ENCODE assay signal across 1 cellular context in the genomic region with DNA sequence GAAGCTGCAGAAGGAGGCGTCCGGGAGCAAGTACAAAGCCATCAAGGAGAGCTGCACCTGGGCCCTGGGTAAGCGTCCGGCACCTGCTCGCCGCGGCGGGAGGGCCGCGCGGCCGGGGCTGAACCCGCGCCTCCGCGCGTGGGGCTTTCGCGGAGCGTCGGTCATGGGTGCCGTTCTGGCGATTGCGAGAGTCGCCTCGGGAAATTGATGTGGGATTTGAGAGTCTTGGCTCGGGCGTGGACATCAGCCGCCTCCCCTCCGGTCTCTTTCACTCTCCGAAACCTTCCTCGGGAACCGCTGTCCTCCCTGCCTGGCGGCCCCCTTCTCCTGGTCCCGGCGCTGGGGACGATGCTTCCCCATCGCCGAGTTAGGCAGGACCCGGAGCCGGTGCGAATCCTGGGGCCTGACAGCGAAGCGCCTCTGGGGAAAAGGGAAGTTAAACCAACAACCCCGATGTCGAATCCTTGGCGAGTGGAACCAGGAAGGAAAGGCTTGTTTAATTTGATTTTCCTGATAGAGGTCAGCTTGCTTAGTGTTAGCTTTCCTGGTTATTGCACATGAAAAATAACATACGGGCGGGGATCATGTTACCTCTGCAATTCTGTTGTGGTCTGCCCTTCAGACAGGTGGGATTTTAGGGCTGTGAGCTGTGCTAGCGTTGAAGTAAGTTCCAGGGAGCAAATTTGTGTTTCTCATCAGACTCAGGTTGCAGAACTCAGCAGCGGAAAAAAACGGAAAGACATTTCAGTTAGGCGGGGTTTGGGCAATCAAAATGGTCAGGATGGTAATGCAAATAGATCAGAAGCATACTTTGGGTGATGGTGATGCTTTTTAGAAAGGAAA.
A peak's percentile ranks its signal among the peaks of the same experiment; 100 is the strongest.
TF ChIP-seq lines count a peak whose summit lies in the region.

No MANE protein-coding gene starts in this region.

TF ChIP-seq in HepG2, 621 proteins besides CTCF, POLR2A, EP300 and RAD21 (continued from another document and continues in another):
- TF ChIP-seq ZGPAT (CRISPR knock-in tag; IDR thresholded peaks at IDR 0.05) (peak; percentile 32; the same call in 1 of the 2 replicates), MLLT10 (CRISPR knock-in tag; IDR thresholded peaks at IDR 0.05) (no peak), BCLAF1 (IDR thresholded peaks at IDR 0.05) (no peak), HDAC6 (IDR thresholded peaks at IDR 0.05; ENCODE audit: low read depth, low read length) (no peak), THAP11 (CRISPR knock-in tag; IDR thresholded peaks at IDR 0.05) (peak; percentile 27; the same call in 1 of the 2 replicates), ZNF501 (CRISPR knock-in tag; IDR thresholded peaks at IDR 0.05) (peak; percentile 83; the same call in 1 of the 2 replicates), CC2D1A (CRISPR knock-in tag; IDR thresholded peaks at IDR 0.05) (no peak), HMG20B (CRISPR knock-in tag; conservative IDR thresholded peaks at IDR 0.05) (no peak), SNRNP70 (IDR thresholded peaks at IDR 0.05; ENCODE audit: low read depth, low read length) (no peak), TGIF2 (CRISPR knock-in tag; IDR thresholded peaks at IDR 0.05) (no peak), ZNF660 (CRISPR knock-in tag; IDR thresholded peaks at IDR 0.05; ENCODE audit: borderline replicate concordance, low read depth) (no peak), ZFP36L2 (CRISPR knock-in tag; IDR thresholded peaks at IDR 0.05) (no peak), MIER3 (CRISPR knock-in tag; IDR thresholded peaks at IDR 0.05; ENCODE audit: borderline replicate concordance) (no peak), PHF5A (CRISPR knock-in tag; IDR thresholded peaks at IDR 0.05; ENCODE audit: low read depth, unreplicated experiment) (no peak), RFX3 (CRISPR knock-in tag; IDR thresholded peaks at IDR 0.05) (no peak), ZNF609 (CRISPR knock-in tag; IDR thresholded peaks at IDR 0.05; ENCODE audit: borderline replicate concordance) (no peak), NFAT5 (CRISPR knock-in tag; IDR thresholded peaks at IDR 0.05) (no peak), ZNF512 (CRISPR knock-in tag; IDR thresholded peaks at IDR 0.05) (no peak), ARNT (IDR thresholded peaks at IDR 0.05) (no peak), ZNF253 (CRISPR knock-in tag; IDR thresholded peaks at IDR 0.05; ENCODE audit: borderline replicate concordance) (no peak), MED13 (CRISPR knock-in tag; IDR thresholded peaks at IDR 0.05) (0 out of 2 replicates have a peak, but pooled peaks have one; percentile 23), ZNF703 (CRISPR knock-in tag; IDR thresholded peaks at IDR 0.05; ENCODE audit: borderline replicate concordance) (no peak), GATA4 (IDR thresholded peaks at IDR 0.05; ENCODE audit: borderline replicate concordance, low read depth) (no peak), ZNF20 (CRISPR knock-in tag; IDR thresholded peaks at IDR 0.05) (no peak)
- TF ChIP-seq, protein P1, sequence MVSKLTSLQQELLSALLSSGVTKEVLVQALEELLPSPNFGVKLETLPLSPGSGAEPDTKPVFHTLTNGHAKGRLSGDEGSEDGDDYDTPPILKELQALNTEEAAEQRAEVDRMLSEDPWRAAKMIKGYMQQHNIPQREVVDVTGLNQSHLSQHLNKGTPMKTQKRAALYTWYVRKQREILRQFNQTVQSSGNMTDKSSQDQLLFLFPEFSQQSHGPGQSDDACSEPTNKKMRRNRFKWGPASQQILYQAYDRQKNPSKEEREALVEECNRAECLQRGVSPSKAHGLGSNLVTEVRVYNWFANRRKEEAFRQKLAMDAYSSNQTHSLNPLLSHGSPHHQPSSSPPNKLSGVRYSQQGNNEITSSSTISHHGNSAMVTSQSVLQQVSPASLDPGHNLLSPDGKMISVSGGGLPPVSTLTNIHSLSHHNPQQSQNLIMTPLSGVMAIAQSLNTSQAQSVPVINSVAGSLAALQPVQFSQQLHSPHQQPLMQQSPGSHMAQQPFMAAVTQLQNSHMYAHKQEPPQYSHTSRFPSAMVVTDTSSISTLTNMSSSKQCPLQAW (CRISPR knock-in tag; IDR thresholded peaks at IDR 0.05), result 0 out of 2 replicates have a peak, but pooled peaks have one; percentile 52
- TF ChIP-seq, protein P2, sequence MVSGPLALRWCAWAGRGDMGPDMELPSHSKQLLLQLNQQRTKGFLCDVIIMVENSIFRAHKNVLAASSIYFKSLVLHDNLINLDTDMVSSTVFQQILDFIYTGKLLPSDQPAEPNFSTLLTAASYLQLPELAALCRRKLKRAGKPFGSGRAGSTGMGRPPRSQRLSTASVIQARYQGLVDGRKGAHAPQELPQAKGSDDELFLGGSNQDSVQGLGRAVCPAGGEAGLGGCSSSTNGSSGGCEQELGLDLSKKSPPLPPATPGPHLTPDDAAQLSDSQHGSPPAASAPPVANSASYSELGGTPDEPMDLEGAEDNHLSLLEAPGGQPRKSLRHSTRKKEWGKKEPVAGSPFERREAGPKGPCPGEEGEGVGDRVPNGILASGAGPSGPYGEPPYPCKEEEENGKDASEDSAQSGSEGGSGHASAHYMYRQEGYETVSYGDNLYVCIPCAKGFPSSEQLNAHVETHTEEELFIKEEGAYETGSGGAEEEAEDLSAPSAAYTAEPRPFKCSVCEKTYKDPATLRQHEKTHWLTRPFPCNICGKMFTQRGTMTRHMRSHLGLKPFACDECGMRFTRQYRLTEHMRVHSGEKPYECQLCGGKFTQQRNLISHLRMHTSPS (CRISPR knock-in tag; IDR thresholded peaks at IDR 0.05; ENCODE audit: low read depth), result no peak
- TF ChIP-seq, protein P3, sequence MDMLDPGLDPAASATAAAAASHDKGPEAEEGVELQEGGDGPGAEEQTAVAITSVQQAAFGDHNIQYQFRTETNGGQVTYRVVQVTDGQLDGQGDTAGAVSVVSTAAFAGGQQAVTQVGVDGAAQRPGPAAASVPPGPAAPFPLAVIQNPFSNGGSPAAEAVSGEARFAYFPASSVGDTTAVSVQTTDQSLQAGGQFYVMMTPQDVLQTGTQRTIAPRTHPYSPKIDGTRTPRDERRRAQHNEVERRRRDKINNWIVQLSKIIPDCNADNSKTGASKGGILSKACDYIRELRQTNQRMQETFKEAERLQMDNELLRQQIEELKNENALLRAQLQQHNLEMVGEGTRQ (IDR thresholded peaks at IDR 0.05; ENCODE audit: low read depth, low read length), result no peak
- TF ChIP-seq, protein P3 (CRISPR knock-in tag; IDR thresholded peaks at IDR 0.05; ENCODE audit: borderline replicate concordance), result no peak
- TF ChIP-seq, protein P4, sequence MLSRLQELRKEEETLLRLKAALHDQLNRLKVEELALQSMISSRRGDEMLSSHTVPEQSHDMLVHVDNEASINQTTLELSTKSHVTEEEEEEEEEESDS (CRISPR knock-in tag; IDR thresholded peaks at IDR 0.05; ENCODE audit: borderline replicate concordance), result no peak
